In the genomic region with DNA sequence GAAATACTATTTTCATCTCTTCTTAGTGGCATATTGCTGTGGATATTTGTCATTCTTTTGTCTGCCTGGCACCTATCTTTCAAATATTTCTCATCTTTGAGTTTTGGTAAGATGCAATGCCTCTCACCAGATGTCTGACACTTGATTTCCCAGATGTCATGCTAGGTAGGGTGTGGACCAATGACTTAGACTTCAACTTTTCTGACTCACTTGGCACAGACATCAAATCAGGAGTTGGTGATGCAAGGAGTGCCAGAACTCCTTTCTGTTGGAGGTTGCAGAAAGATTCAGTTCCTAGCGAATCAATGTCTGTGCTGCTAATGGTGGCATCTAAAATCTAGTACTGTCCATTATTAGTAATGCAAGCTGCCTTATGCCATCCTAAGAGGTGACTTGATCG, we compare ENCODE assay signal across 25 cellular contexts.
DNase-seq lines count a peak whose midpoint lies in the region; ATAC-seq and TF ChIP-seq lines count a peak whose summit lies in the region.
"Had no signal": no experiment of that assay in that cellular context is flagged by ENCODE, and none has a peak within 500 bp of the region (broad histone marks: within the 10 kb centered on the region; RNA-seq: fewer than 3 reads in every experiment).

No MANE protein-coding gene starts in this region.

- H3K27ac ChIP-seq in epithelial cell of prostate (no peak overlapping the region), H9 (ENCODE audit: insufficient read length, low read depth, low read length) (no peak overlapping the region)
- H3K27ac ChIP-seq: 22Rv1; BLaER1 treated with 17β-estradiol and CSF1 and Interleukin-3, amounts not matched to agents 10 nM and 100 nM; gastroesophageal sphincter; SJSA1; skin epidermis had no signal

- no peak overlapping the region for H3K27ac Mint-ChIP-seq in H9
- H3K27ac Mint-ChIP-seq: activated CD4-positive, alpha-beta memory T cell treated with anti-CD3 and anti-CD28 coated beads, Interleukin-2, amount 10 ng/mL, durations not matched to agents 7 days and 5 days; endodermal cell; natural killer cell; WTC11 had no signal

- no peak overlapping the region for H3K23ac ChIP-seq in H9 (ENCODE audit: insufficient read length, low read depth, low read length)

- H2BK12ac ChIP-seq in H9 (ENCODE audit: insufficient read length, low read depth, low read length), result no peak overlapping the region

- WGBS in H9 (ENCODE audit: extremely low coverage, insufficient read length, low lambda C conversion rate), result no CpG with 5 or more reads among the region's 2 CpGs

- DNase-seq in DMS 273 (lab: John Stamatoyannopoulos, UW; ENCODE audit: unreplicated experiment) (peak; percentile 13), DMS 273 treated with DMSO at 0.1 percent for 48 hours (lab: John Stamatoyannopoulos, UW) (no peak), RKO (ENCODE audit: low spot score) (peak; percentile 14), epithelial cell of prostate (ENCODE audit: low read depth, low spot score) (peak; percentile 6), stromal cell of bone marrow (ENCODE audit: low read depth) (peak; percentile 57), H9 (no peak), retina (no peak)
- DNase-seq: activated CD4-positive, alpha-beta memory T cell treated with anti-CD3 and anti-CD28 coated beads, Interleukin-2, amount 10 ng/mL, durations not matched to agents 7 days and 5 days; activated naive CD4-positive, alpha-beta T cell treated with Interleukin-2 at 50 U/mL for 16 hours; anterior cingulate cortex; endodermal cell; Karpas-422; natural killer cell; NCI-H1417; OCI-M1; posterior cingulate gyrus; stimulated activated CD4-positive, alpha-beta T cell treated with anti-CD3 and anti-CD28 coated beads, Interleukin-4, amount 100 ng/mL, for 1 hour; T-helper 2 cell had no signal

- H3K79me1 ChIP-seq in H9 (ENCODE audit: insufficient read depth, low read depth, low read length, poor library complexity, severe bottlenecking), result no peaks in the 10 kb centered on the region

- no peak overlapping the region for H2BK20ac ChIP-seq in H9 (ENCODE audit: low read depth, low read length, poor library complexity, severe bottlenecking)

- H2BK120ac ChIP-seq in H9 (ENCODE audit: low read depth, low read length, poor library complexity, severe bottlenecking), result no peak overlapping the region

- H4K5ac ChIP-seq in H9 (ENCODE audit: insufficient read length, low read depth, low read length), result no peak overlapping the region

- ATAC-seq in HG03095 (IDR thresholded peaks at IDR 0.05; ENCODE audit: unreplicated experiment), result no peak
- ATAC-seq: gastroesophageal sphincter, natural killer cell, WTC11 had no signal

- no peak overlapping the region for H3K56ac ChIP-seq in H9 (ENCODE audit: insufficient read length, low read depth, low read length)

- H2AK5ac ChIP-seq in H9 (ENCODE audit: insufficient read length, low read length), result no peak overlapping the region

- H3K14ac ChIP-seq in H9 (ENCODE audit: insufficient read depth, low read length), result no peak overlapping the region

- no peak overlapping the region for H3K4me3 Mint-ChIP-seq in H9
- H3K4me3 Mint-ChIP-seq: activated CD4-positive, alpha-beta memory T cell treated with anti-CD3 and anti-CD28 coated beads, Interleukin-2, amount 10 ng/mL, durations not matched to agents 7 days and 5 days; endodermal cell; natural killer cell; WTC11 had no signal

- H3K23me2 ChIP-seq in H9 (ENCODE audit: insufficient read length, low read depth, low read length, poor library complexity, severe bottlenecking), result no peaks in the 10 kb centered on the region

- no peaks in the 10 kb centered on the region for H3K9me3 Mint-ChIP-seq in H9
- H3K9me3 Mint-ChIP-seq: endodermal cell, natural killer cell, WTC11 had no signal

- H3K79me2 ChIP-seq in H9 (ENCODE audit: insufficient read depth, low read length), result no peaks in the 10 kb centered on the region

- H3K4ac ChIP-seq in H9 (ENCODE audit: low read depth, low read length), result no peak overlapping the region

- H2AFZ ChIP-seq in H9 (ENCODE audit: low read length), result no peak overlapping the region

- H3K4me2 ChIP-seq in H9 (ENCODE audit: insufficient read depth, insufficient read length, low read length), result no peak overlapping the region
- H3K4me2 ChIP-seq: BLaER1 treated with 17β-estradiol and CSF1 and Interleukin-3, amounts not matched to agents 10 nM and 100 nM had no signal

- peaks cover 19 to 24% of the 10 kb centered on the region in 2 experiments for H3K4me1 Mint-ChIP-seq in H9
- H3K4me1 Mint-ChIP-seq: activated CD4-positive, alpha-beta memory T cell treated with anti-CD3 and anti-CD28 coated beads, Interleukin-2, amount 10 ng/mL, durations not matched to agents 7 days and 5 days; natural killer cell had no signal

- no peak overlapping the region for H3K18ac ChIP-seq in H9 (ENCODE audit: insufficient read length, low read depth, low read length)

- no peak overlapping the region for H2BK15ac ChIP-seq in H9 (ENCODE audit: low read depth, low read length)

- TF ChIP-seq CTCF in H9 (conservative IDR thresholded peaks at IDR 0.05), result no peak

- H3K27me3 ChIP-seq in H9 (ENCODE audit: insufficient read depth, low read length), result no peaks in the 10 kb centered on the region
- H3K27me3 ChIP-seq: BLaER1 treated with 17β-estradiol and CSF1 and Interleukin-3, amounts not matched to agents 10 nM and 100 nM; gastroesophageal sphincter; SJSA1 had no signal

- H4K91ac ChIP-seq in H9 (ENCODE audit: insufficient read length, low read depth, low read length), result no peak overlapping the region

- no peak overlapping the region for H2BK5ac ChIP-seq in H9 (ENCODE audit: insufficient read length, low read length)

- no peaks in the 10 kb centered on the region for H4K20me1 ChIP-seq in H9 (ENCODE audit: control insufficient read depth, insufficient read depth, insufficient read length)
- H4K20me1 ChIP-seq: BLaER1 treated with 17β-estradiol and CSF1 and Interleukin-3, amounts not matched to agents 10 nM and 100 nM had no signal

- no peaks in the 10 kb centered on the region for H3K36me3 Mint-ChIP-seq in H9 (ENCODE audit: insufficient read depth in 1 of 3, low read depth in 3 of 3)
- H3K36me3 Mint-ChIP-seq: natural killer cell, WTC11 had no signal

- H3K9me3 ChIP-seq in H9 (ENCODE audit: control insufficient read depth, low read depth, low read length), result no peaks in the 10 kb centered on the region
- H3K9me3 ChIP-seq: BLaER1 treated with 17β-estradiol and CSF1 and Interleukin-3, amounts not matched to agents 10 nM and 100 nM; gastroesophageal sphincter; SJSA1 had no signal

- H3T11ph ChIP-seq in H9 (ENCODE audit: low read length), result no peak overlapping the region

- H3K4me1 ChIP-seq in H9 (ENCODE audit: insufficient read depth, low read length), result peaks cover 6% of the 10 kb centered on the region; the same call in 1 of the 2 replicates
- H3K4me1 ChIP-seq: BLaER1 treated with 17β-estradiol and CSF1 and Interleukin-3, amounts not matched to agents 10 nM and 100 nM; gastroesophageal sphincter had no signal

- no peaks in the 10 kb centered on the region for H3K27me3 Mint-ChIP-seq in H9 (ENCODE audit: low read depth)
- H3K27me3 Mint-ChIP-seq: activated CD4-positive, alpha-beta memory T cell treated with anti-CD3 and anti-CD28 coated beads, Interleukin-2, amount 10 ng/mL, durations not matched to agents 7 days and 5 days had no signal

- H3K9ac ChIP-seq in H9 (ENCODE audit: extremely low read depth, insufficient read length, low read length), result no peak overlapping the region
- H3K9ac ChIP-seq: BLaER1 treated with 17β-estradiol and CSF1 and Interleukin-3, amounts not matched to agents 10 nM and 100 nM had no signal

- no peak overlapping the region for H4K8ac ChIP-seq in H9 (replicated peaks; ENCODE audit: insufficient read length, low read depth, low read length)

Comparison
In these comparisons a context has a peak if more than half of its experiments do, and no peak if none do; other contexts are left out.
1. DNase-seq: peak in DMS 273 (single experiment), RKO (single experiment), epithelial cell of prostate (single experiment) and stromal cell of bone marrow (single experiment); none in DMS 273 treated with DMSO at 0.1 percent for 48 hours (single experiment), H9 (single experiment) and retina (single experiment).